In the genomic region with DNA sequence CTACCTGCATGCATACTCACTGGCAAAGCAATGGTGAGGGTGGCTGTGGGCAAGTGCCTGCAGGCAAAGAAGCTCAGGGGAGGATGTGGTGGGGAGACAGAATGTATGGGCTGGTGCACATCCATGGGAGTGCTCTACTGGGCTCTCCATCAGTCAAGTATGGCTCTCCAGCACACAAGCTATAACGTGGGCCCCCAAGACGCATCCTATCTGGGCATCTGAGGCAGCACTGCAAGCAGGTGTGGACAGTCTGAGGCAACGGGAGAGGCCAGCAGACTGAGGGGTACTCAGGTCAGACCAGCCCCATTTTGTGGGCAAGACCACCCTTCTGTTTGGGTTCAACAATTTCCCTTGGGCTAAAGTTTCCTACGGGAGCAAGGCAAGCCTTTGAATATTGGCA, we compare ENCODE assay signal across 25 cellular contexts.
"Had no signal": no experiment of that assay in that cellular context is flagged by ENCODE, and none has a peak within 500 bp of the region (broad histone marks: within the 10 kb centered on the region; RNA-seq: fewer than 3 reads in every experiment).

No MANE protein-coding gene starts in this region.

- H3K4me1 Mint-ChIP-seq: endodermal cell had no signal

- H3K9me3 Mint-ChIP-seq: dendritic cell treated with granulocyte-macrophage colony-stimulating factor and Interleukin-4, amounts not matched to agents 40 ng/mL and 50 ng/mL, for 4 days had no signal

- H3K27ac ChIP-seq: colonic mucosa, coronary artery, dorsolateral prefrontal cortex, epithelial cell of prostate, esophagus muscularis mucosa, esophagus squamous epithelium, foreskin keratinocyte, gastrocnemius medialis, gastroesophageal sphincter, heart left ventricle, heart right ventricle had no signal

- H3K4me3 Mint-ChIP-seq: dendritic cell treated with granulocyte-macrophage colony-stimulating factor and Interleukin-4, amounts not matched to agents 40 ng/mL and 50 ng/mL, for 4 days; effector memory CD8-positive, alpha-beta T cell; endodermal cell had no signal

- H3K27me3 Mint-ChIP-seq: dendritic cell treated with granulocyte-macrophage colony-stimulating factor and Interleukin-4, amounts not matched to agents 40 ng/mL and 50 ng/mL, for 4 days; effector memory CD8-positive, alpha-beta T cell had no signal

- H3K27me3 ChIP-seq: colonic mucosa, esophagus muscularis mucosa, esophagus squamous epithelium, foreskin keratinocyte, gastrocnemius medialis, gastroesophageal sphincter, heart right ventricle had no signal

- DNase-seq: colonic mucosa; cortex of kidney; dermis blood vessel endothelial cell; dorsolateral prefrontal cortex; effector CD4-positive, alpha-beta T cell; effector CD8-positive, alpha-beta T cell; effector memory CD4-positive, alpha-beta T cell; effector memory CD8-positive, alpha-beta T cell; endodermal cell; erythroblast; esophagus squamous epithelium; foreskin fibroblast; foreskin keratinocyte; foreskin melanocyte; gastrocnemius medialis; glutamatergic neuron; head of caudate nucleus; heart right ventricle had no signal

- ATAC-seq: effector memory CD8-positive, alpha-beta T cell; esophagus mucosa; foreskin keratinocyte; gastrocnemius medialis; gastroesophageal sphincter; heart left ventricle; heart right ventricle had no signal

- H3K9me3 ChIP-seq: colonic mucosa, esophagus muscularis mucosa, esophagus squamous epithelium, gastrocnemius medialis, gastroesophageal sphincter had no signal

- H3K27ac Mint-ChIP-seq: dendritic cell treated with granulocyte-macrophage colony-stimulating factor and Interleukin-4, amounts not matched to agents 40 ng/mL and 50 ng/mL, for 4 days; effector memory CD8-positive, alpha-beta T cell; endodermal cell had no signal
